In genomic region chr2:174335605-174336402, GRCh38 we compare ENCODE assay signal across 8 cellular contexts. TPM values are rescaled to one million over a fixed set of nuclear protein-coding genes. Genes with fewer than 3 reads are reported as not detected.
DNase-seq lines count a peak whose midpoint lies in the region; ATAC-seq and TF ChIP-seq lines count a peak whose summit lies in the region.

No MANE protein-coding gene starts in this region.

- DNase-seq in CD14-positive monocyte (ENCODE audit: low spot score) (no peak), heart right ventricle (no peak)
- no peak for DNase-seq in stimulated activated naive B cell treated with anti-CD40 and anti-IgM and Interleukin-4, amounts not matched to agents 10 μg/mL and 1 μg/mL and 100 μg/mL, for 72 hours
- no peak for DNase-seq in stimulated activated naive CD4-positive, alpha-beta T cell treated with Interleukin-2 at 50 U/mL for 16 hours (lab: John Stamatoyannopoulos, UW)

- H3K27me3 ChIP-seq in heart right ventricle: peaks cover 66 to 100% (median 100%) of the 10 kb centered on the region in 7 donors

- no peaks in the 10 kb centered on the region for H3K9me3 ChIP-seq in heart right ventricle

- ATAC-seq in GM21529 (IDR thresholded peaks at IDR 0.05; ENCODE audit: unreplicated experiment) (peak; percentile 13), heart right ventricle (peak in 1 of 8 donors; percentile 12), HG02938 (IDR thresholded peaks at IDR 0.05; ENCODE audit: unreplicated experiment) (no peak), GM19395 (IDR thresholded peaks at IDR 0.05; ENCODE audit: unreplicated experiment) (no peak)
- no peak for ATAC-seq in stimulated activated naive B cell treated with anti-CD40 and anti-IgM and Interleukin-4, amounts not matched to agents 10 μg/mL and 1 μg/mL and 100 μg/mL, for 72 hours (replicated peaks)

- peak overlapping the region in 1 of 10 donors; percentile 8 for H3K27ac ChIP-seq in heart right ventricle

- peaks cover 0 to 41% (median 26%) of the 10 kb centered on the region in 7 donors for H3K9me3 Mint-ChIP-seq in CD14-positive monocyte
- H3K9me3 Mint-ChIP-seq in stimulated activated naive B cell treated with anti-CD40 and anti-IgM and Interleukin-4, amounts not matched to agents 10 μg/mL and 1 μg/mL and 100 μg/mL, for 72 hours: no peaks in the 10 kb centered on the region

- H3K4me3 Mint-ChIP-seq in CD14-positive monocyte: peak overlapping the region; percentile 67 to 87
- peak overlapping the region; percentile 70 to 83 for H3K4me3 Mint-ChIP-seq in stimulated activated naive B cell treated with anti-CD40 and anti-IgM and Interleukin-4, amounts not matched to agents 10 μg/mL and 1 μg/mL and 100 μg/mL, for 72 hours

- peaks cover 5 to 17% of the 10 kb centered on the region in 2 donors for H3K36me3 Mint-ChIP-seq in CD14-positive monocyte
- H3K36me3 Mint-ChIP-seq in stimulated activated naive B cell treated with anti-CD40 and anti-IgM and Interleukin-4, amounts not matched to agents 10 μg/mL and 1 μg/mL and 100 μg/mL, for 72 hours: no peaks in the 10 kb centered on the region

- peak overlapping the region; percentile 23; the same call in 1 of the 2 replicates for H3K4me3 ChIP-seq in WI38 (ENCODE audit: low read depth, low read length)
- peak overlapping the region; percentile 7 to 50 (median 30) for H3K4me3 ChIP-seq in heart right ventricle

- H3K36me3 ChIP-seq in heart right ventricle: peaks cover 0 to 17% (median 0%) of the 10 kb centered on the region in 9 donors

- H3K4me1 ChIP-seq in heart right ventricle: peaks cover 15 to 71% (median 57%) of the 10 kb centered on the region in 9 donors

- no peak overlapping the region for H3K27ac Mint-ChIP-seq in CD14-positive monocyte
- H3K27ac Mint-ChIP-seq in stimulated activated naive B cell treated with anti-CD40 and anti-IgM and Interleukin-4, amounts not matched to agents 10 μg/mL and 1 μg/mL and 100 μg/mL, for 72 hours: peak overlapping the region; percentile 82

- peaks cover 83 to 99% (median 88%) of the 10 kb centered on the region in 3 donors for H3K27me3 Mint-ChIP-seq in CD14-positive monocyte (ENCODE audit: low read depth in 3 of 3)
- H3K27me3 Mint-ChIP-seq in stimulated activated naive B cell treated with anti-CD40 and anti-IgM and Interleukin-4, amounts not matched to agents 10 μg/mL and 1 μg/mL and 100 μg/mL, for 72 hours: peaks cover 44 to 62% of the 10 kb centered on the region in 2 donors

- TF ChIP-seq CTCF in CD14-positive monocyte (IDR thresholded peaks at IDR 0.05) (no peak), WI38 (IDR thresholded peaks at IDR 0.05; ENCODE audit: low read depth, low read length) (no peak), heart right ventricle (IDR thresholded peaks at IDR 0.05) (no peak)

- intact Hi-C loops in CD14-positive monocyte (cut with micrococcal nuclease): loop anchor here (5.0 to 10.0 kb wide), 2 partner anchors 1759 to 1796 kb away; partner anchors contain the start of genes HOXD12 (in 1 of the 2) and HOXD13 (in 1 of the 2)
- intact Hi-C loops in heart right ventricle (cut with DNase I): loop anchor here in 2 of 10 donors (10.0 kb wide), 2 partner anchors 91 to 761 kb away; partner anchors contain the start of gene OLA1 (in 1 of the 2)

- H3K4me1 Mint-ChIP-seq in CD14-positive monocyte: peaks cover 59% of the 10 kb centered on the region
- H3K4me1 Mint-ChIP-seq in stimulated activated naive B cell treated with anti-CD40 and anti-IgM and Interleukin-4, amounts not matched to agents 10 μg/mL and 1 μg/mL and 100 μg/mL, for 72 hours: peaks cover 20 to 45% of the 10 kb centered on the region in 2 donors

- whole genome bisulfite sequencing in heart right ventricle, 2 donors: 1 to 2% methylated on average over 70 to 79 of the region's 79 CpGs

RNA-seq across cellular contexts. Expression of gene SP9, which starts 1.1 kb away (rescaled TPM):
- polyA plus RNA-seq in CD14-positive monocyte: not detected
- under 1 TPM in 1 of 10 donors, not detected in 9; 0.09 TPM for total RNA-seq in heart right ventricle
- not detected for polyA plus RNA-seq in heart right ventricle

RNA-seq across cellular contexts. Expression of gene SCRN3, which starts 59.7 kb away (rescaled TPM):
- 10 to 100 TPM in 1 of 2 donors, 1 to 10 TPM in 1; 7.2 to 11.2 TPM for polyA plus RNA-seq in CD14-positive monocyte
- 10 to 100 TPM; 35.6 to 57.0 (median 45.2) TPM for total RNA-seq in heart right ventricle
- polyA plus RNA-seq in heart right ventricle: 10 to 100 TPM; 10.3 to 14.6 TPM
